19 cellular contexts compared by ENCODE assay signal in the genomic region with DNA sequence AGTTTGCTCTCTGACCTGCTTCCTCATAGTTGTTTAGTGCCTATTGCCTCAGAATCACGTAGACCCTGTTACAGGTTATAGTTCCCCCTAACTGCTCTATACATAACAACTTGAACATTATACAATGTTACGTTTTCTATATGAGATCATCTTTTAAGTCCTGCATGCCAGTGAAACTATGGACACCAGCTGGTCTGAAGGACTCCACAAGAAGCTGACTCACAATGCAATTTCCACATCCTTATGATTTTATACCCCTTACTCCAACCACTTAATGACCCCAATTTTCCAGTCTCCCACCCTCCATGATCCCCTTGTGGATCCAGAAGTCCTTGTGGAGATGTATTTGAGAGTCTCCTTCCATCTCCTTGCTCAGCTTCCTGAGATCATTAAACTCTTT. TPM values are rescaled to one million over a fixed set of nuclear protein-coding genes. Genes with fewer than 3 reads are reported as not detected.
A peak's percentile ranks its signal among the peaks of the same experiment; 100 is the strongest.
DNase-seq lines count a peak whose midpoint lies in the region; ATAC-seq, FAIRE-seq and TF ChIP-seq lines count a peak whose summit lies in the region.
"Had no signal": no experiment of that assay in that cellular context is flagged by ENCODE, and none has a peak within 500 bp of the region (broad histone marks: within the 10 kb centered on the region; RNA-seq: fewer than 3 reads in every experiment).

No MANE protein-coding gene starts in this region.

- H2AFZ ChIP-seq in astrocyte (ENCODE audit: low read depth, low read length) (no peak overlapping the region), fibroblast of lung (ENCODE audit: low read length) (no peak overlapping the region), keratinocyte (ENCODE audit: control insufficient read depth, low read length) (no peak overlapping the region)

- no peak for TF ChIP-seq POLR2A in GM12892 (IDR thresholded peaks at IDR 0.05; ENCODE audit: low read depth, low read length)

- H3K36me3 ChIP-seq in astrocyte (ENCODE audit: insufficient read depth, low read length) (no peaks in the 10 kb centered on the region), fibroblast of lung (ENCODE audit: control insufficient read depth, insufficient read depth, low read length) (no peaks in the 10 kb centered on the region), keratinocyte (ENCODE audit: control insufficient read depth in 2 of 2, extremely low read depth in 1 of 2, insufficient read depth in 2 of 2, low read length in 2 of 2) (peaks cover 2 to 4% of the 10 kb centered on the region in 2 experiments)

- H3K9me3 Mint-ChIP-seq in astrocyte (ENCODE audit: unreplicated experiment), result no peaks in the 10 kb centered on the region
- H3K9me3 Mint-ChIP-seq in activated CD4-positive, alpha-beta T cell treated with anti-CD3 and anti-CD28 coated beads, Interleukin-2, amount 10 ng/mL, durations not matched to agents 7 days and 5 days, result no peaks in the 10 kb centered on the region
- H3K9me3 Mint-ChIP-seq: H9 had no signal

- peaks cover 4% of the 10 kb centered on the region for H3K4me1 Mint-ChIP-seq in astrocyte (ENCODE audit: low read depth, unreplicated experiment)
- no peaks in the 10 kb centered on the region for H3K4me1 Mint-ChIP-seq in activated CD4-positive, alpha-beta T cell treated with anti-CD3 and anti-CD28 coated beads, Interleukin-2, amount 10 ng/mL, durations not matched to agents 7 days and 5 days
- H3K4me1 Mint-ChIP-seq: CD4-positive, alpha-beta memory T cell had no signal

- H3K4me2 ChIP-seq in astrocyte (ENCODE audit: low read length) (no peak overlapping the region), fibroblast of lung (ENCODE audit: extremely low read depth, insufficient read depth, low read length) (no peak overlapping the region), keratinocyte (ENCODE audit: control insufficient read depth, extremely low read depth, insufficient read depth, low read depth, low read length) (no peak overlapping the region)
- H3K4me2 ChIP-seq: A549 had no signal

- H3K27ac ChIP-seq in astrocyte (ENCODE audit: low read depth, low read length), result no peak overlapping the region
- no peak overlapping the region for H3K27ac ChIP-seq in fibroblast of lung (ENCODE audit: insufficient read depth, low read length)
- H3K27ac ChIP-seq in keratinocyte (ENCODE audit: control insufficient read depth, insufficient read depth, low read length), result no peak overlapping the region
- H3K27ac ChIP-seq: 22Rv1, A549, C4-2B, HL-60 had no signal

- CTCF ChIA-PET in activated CD4-positive, alpha-beta T cell treated with anti-CD3 and anti-CD28 coated beads, Interleukin-2, amount 10 ng/mL, durations not matched to agents 7 days and 5 days (lab: Charles Lee), result no interaction called here

- H4K20me1 ChIP-seq in astrocyte (ENCODE audit: insufficient read depth, low read length) (no peaks in the 10 kb centered on the region), fibroblast of lung (ENCODE audit: control insufficient read depth, extremely low read depth, insufficient read depth, low read length) (no peaks in the 10 kb centered on the region), keratinocyte (ENCODE audit: control insufficient read depth, extremely low read depth, insufficient read depth, low read length) (no peaks in the 10 kb centered on the region)

- no peaks in the 10 kb centered on the region for H3K79me2 ChIP-seq in astrocyte (ENCODE audit: insufficient read depth, low read length)
- no peaks in the 10 kb centered on the region for H3K79me2 ChIP-seq in fibroblast of lung (ENCODE audit: control insufficient read depth, insufficient read depth, low read length)
- H3K79me2 ChIP-seq in keratinocyte (ENCODE audit: control insufficient read depth, insufficient read depth, low read length), result no peaks in the 10 kb centered on the region

- H3K9ac ChIP-seq in astrocyte (ENCODE audit: low read length) (no peak overlapping the region), fibroblast of lung (ENCODE audit: insufficient read depth, low read length) (no peak overlapping the region), keratinocyte (ENCODE audit: control insufficient read depth, extremely low read depth, insufficient read depth, low read length) (no peak overlapping the region)

- no peaks in the 10 kb centered on the region for H3K9me1 ChIP-seq in keratinocyte (ENCODE audit: control insufficient read depth, extremely low read depth, insufficient read depth, low read length)

- H3K9me3 ChIP-seq in astrocyte (ENCODE audit: insufficient read depth, low read depth, low read length) (peaks cover 3% of the 10 kb centered on the region), fibroblast of lung (ENCODE audit: control insufficient read depth, insufficient read depth, low read depth, low read length) (no peaks in the 10 kb centered on the region), keratinocyte (ENCODE audit: control insufficient read depth, low read depth, low read length) (no peaks in the 10 kb centered on the region)
- H3K9me3 ChIP-seq: A549 had no signal

- H3K4me3 ChIP-seq in astrocyte (ENCODE audit: insufficient read depth, low read depth, low read length) (no peak overlapping the region), fibroblast of lung (replicated peaks in 1 of 4; ENCODE audit: control extremely low read depth in 1 of 4, insufficient read depth in 1 of 4, low read depth in 3 of 4, low read length in 4 of 4) (no peak overlapping the region), keratinocyte (ENCODE audit: control insufficient read depth in 2 of 3, extremely low read depth in 1 of 3, insufficient read depth in 2 of 3, low read depth in 1 of 3, low read length in 3 of 3) (no peak overlapping the region)
- H3K4me3 ChIP-seq: A549 had no signal

- TF ChIP-seq CTCF in astrocyte (IDR thresholded peaks at IDR 0.05; ENCODE audit: insufficient read depth, low read depth, low read length) (no peak), fibroblast of lung (conservative IDR thresholded peaks at IDR 0.05 in 1 of 2, IDR thresholded peaks at IDR 0.05 in 1 of 2; ENCODE audit: low read depth in 1 of 2, low read length in 2 of 2) (no peak), keratinocyte (optimal IDR thresholded peaks at IDR 0.05 in 1 of 3, IDR thresholded peaks at IDR 0.05 in 1 of 3, conservative IDR thresholded peaks at IDR 0.05 in 1 of 3; ENCODE audit: extremely low read depth in 1 of 3, insufficient read depth in 2 of 3, low read length in 3 of 3) (no peak)

- H3K27me3 Mint-ChIP-seq in astrocyte (ENCODE audit: low read depth, unreplicated experiment), result peaks cover under 1% of the 10 kb centered on the region
- H3K27me3 Mint-ChIP-seq in activated CD4-positive, alpha-beta T cell treated with anti-CD3 and anti-CD28 coated beads, Interleukin-2, amount 10 ng/mL, durations not matched to agents 7 days and 5 days, result peaks cover 36% of the 10 kb centered on the region

- H3K27ac Mint-ChIP-seq in astrocyte (ENCODE audit: unreplicated experiment), result no peak overlapping the region
- H3K27ac Mint-ChIP-seq in activated CD4-positive, alpha-beta T cell treated with anti-CD3 and anti-CD28 coated beads, Interleukin-2, amount 10 ng/mL, durations not matched to agents 7 days and 5 days, result no peak overlapping the region
- H3K27ac Mint-ChIP-seq: CD4-positive, alpha-beta memory T cell; H9 had no signal

- FAIRE-seq in astrocyte (lab: Jason Lieb, UNC) (no peak), keratinocyte (lab: Jason Lieb, UNC) (peak; percentile 58), GM12892 (lab: Jason Lieb, UNC) (no peak)
- FAIRE-seq: A549, H1 had no signal

- no peak overlapping the region for H3K4me3 Mint-ChIP-seq in astrocyte (ENCODE audit: unreplicated experiment)
- H3K4me3 Mint-ChIP-seq in activated CD4-positive, alpha-beta T cell treated with anti-CD3 and anti-CD28 coated beads, Interleukin-2, amount 10 ng/mL, durations not matched to agents 7 days and 5 days, result no peak overlapping the region
- H3K4me3 Mint-ChIP-seq: CD4-positive, alpha-beta memory T cell; H9 had no signal

- POLR2A ChIA-PET in activated CD4-positive, alpha-beta T cell treated with anti-CD3 and anti-CD28 coated beads, Interleukin-2, amount 10 ng/mL, durations not matched to agents 7 days and 5 days (lab: Charles Lee), result no interaction called here

- DNase-seq in CD1c-positive myeloid dendritic cell (ENCODE audit: extremely low spot score) (peak; percentile 18), astrocyte (ENCODE audit: low read depth) (peak; percentile 38), fibroblast of lung (ENCODE audit: low read depth in 2 of 2) (peak; percentile 29 to 53), keratinocyte (ENCODE audit: low read depth, low spot score) (no peak), GM12892 (ENCODE audit: insufficient read length) (no peak)
- no peak for DNase-seq in activated CD4-positive, alpha-beta T cell treated with anti-CD3 and anti-CD28 coated beads, Interleukin-2, amount 10 ng/mL, durations not matched to agents 7 days and 5 days
- DNase-seq: AML-193; CD4-positive, alpha-beta memory T cell; DMS153; DMS79; GF-D8; H9 had no signal

- H3K36me3 Mint-ChIP-seq in astrocyte (ENCODE audit: low read depth, unreplicated experiment), result no peaks in the 10 kb centered on the region
- H3K36me3 Mint-ChIP-seq in activated CD4-positive, alpha-beta T cell treated with anti-CD3 and anti-CD28 coated beads, Interleukin-2, amount 10 ng/mL, durations not matched to agents 7 days and 5 days (ENCODE audit: low read depth), result no peaks in the 10 kb centered on the region
- H3K36me3 Mint-ChIP-seq: CD4-positive, alpha-beta memory T cell had no signal

- dilution Hi-C loops in keratinocyte (cut with MboI; ENCODE audit: extremely low pct_ligation_motif_present, low sequenced_read_pairs), result no loop called here

- no peak for ATAC-seq in HG02885 (IDR thresholded peaks at IDR 0.05; ENCODE audit: poor library complexity, unreplicated experiment)
- ATAC-seq: A549 had no signal

- H3K4me1 ChIP-seq in astrocyte (ENCODE audit: insufficient read depth, low read length) (no peaks in the 10 kb centered on the region), fibroblast of lung (ENCODE audit: control insufficient read depth, extremely low read depth, insufficient read depth, low read length) (no peaks in the 10 kb centered on the region), keratinocyte (ENCODE audit: control insufficient read depth, extremely low read depth, insufficient read depth, low read length) (peaks cover 11% of the 10 kb centered on the region)
- H3K4me1 ChIP-seq: A549 had no signal

- H3K27me3 ChIP-seq in astrocyte (ENCODE audit: insufficient read depth, low read length), result no peaks in the 10 kb centered on the region
- no peaks in the 10 kb centered on the region for H3K27me3 ChIP-seq in fibroblast of lung (ENCODE audit: control insufficient read depth, insufficient read depth, low read length)
- no peaks in the 10 kb centered on the region for H3K27me3 ChIP-seq in keratinocyte (ENCODE audit: control insufficient read depth, extremely low read depth, insufficient read depth, low read length)

RNA-seq across cellular contexts. Expression of a gene that starts 34.9 kb away (rescaled TPM):
- total RNA-seq in astrocyte (0.87 and 3.0 TPM in 2 replicates), fibroblast of lung (0.17 and 0.26 TPM in 2 replicates)
- polyA plus RNA-seq in fibroblast of lung (0.22 TPM in 1 of 2 replicates, not detected in the other), keratinocyte (241 to 382 TPM (median 335 TPM) in 3 replicates)
- 0.05 and 0.26 TPM in 2 replicates for polyA plus RNA-seq in fibroblast of lung (2012)
- polyA minus RNA-seq in fibroblast of lung (ENCODE audit: low replicate concordance) (0.35 TPM in 1 of 2 replicates, not detected in the other), keratinocyte (91.7 to 136 TPM (median 110 TPM) in 3 replicates)
- polyA plus RNA-seq in keratinocyte (2011; ENCODE audit: low read depth), result 430 TPM
- 209 and 270 TPM in 2 replicates for polyA plus RNA-seq in keratinocyte (2011; cell fraction: cytosol; rRNA removed)
- polyA plus RNA-seq in keratinocyte (2011; cell fraction: nucleus; rRNA removed), result 885 and 985 TPM in 2 replicates
- 282 and 1,276 TPM in 2 replicates for polyA plus RNA-seq in keratinocyte (2012; ENCODE audit: low replicate concordance)
- polyA minus RNA-seq in keratinocyte (2011; cell fraction: cytosol; rRNA and poly(A)+ RNA removed), result 428 TPM
- polyA minus RNA-seq in keratinocyte (2011; cell fraction: nucleus; rRNA and poly(A)+ RNA removed), result 574 and 697 TPM in 2 replicates
- total RNA-seq in activated CD4-positive, alpha-beta T cell treated with anti-CD3 and anti-CD28 coated beads, Interleukin-2, amount 10 ng/mL, durations not matched to agents 7 days and 5 days, result not detected
- polyA plus RNA-seq in GM12892 (2012; ENCODE audit: missing spikeins), result 0.11 TPM
- total RNA-seq: CD4-positive, alpha-beta memory T cell; HT1080 had no signal
- polyA plus RNA-seq: A549; CD4-positive, alpha-beta memory T cell had no signal

Comparison
In these comparisons a context has a peak if more than half of its experiments do, and no peak if none do; other contexts are left out.
1. DNase-seq: peak in CD1c-positive myeloid dendritic cell (single experiment), astrocyte (single experiment) and fibroblast of lung (2 of 2); none in keratinocyte (single experiment), activated CD4-positive, alpha-beta T cell treated with anti-CD3 and anti-CD28 coated beads, Interleukin-2, amount 10 ng/mL, durations not matched to agents 7 days and 5 days (single experiment) and GM12892 (single experiment).